Comparison of ENCODE assay signal across 16 cellular contexts in the genomic region with DNA sequence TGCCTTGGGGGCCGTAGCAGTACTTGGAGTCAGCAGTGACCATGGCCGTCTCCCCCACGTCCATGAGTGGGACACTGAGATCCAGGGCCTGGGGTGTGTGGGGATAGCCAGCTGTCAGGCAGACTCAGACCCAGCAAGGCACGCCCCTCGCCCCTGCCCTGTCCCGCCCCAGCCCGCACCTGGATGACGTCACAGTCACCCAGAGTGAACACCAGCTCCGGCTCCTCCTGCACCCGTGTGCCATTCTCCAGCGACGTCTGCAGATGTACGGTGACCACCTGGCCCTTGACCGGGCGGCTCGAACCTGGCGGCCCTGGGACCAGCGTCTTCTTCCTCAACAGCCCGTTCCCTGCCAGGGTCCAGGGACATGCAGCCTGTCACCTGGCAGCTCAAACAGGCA. TPM values are rescaled to one million over a fixed set of nuclear protein-coding genes. Genes with fewer than 3 reads are reported as not detected.
DNase-seq lines count a peak whose midpoint lies in the region; ATAC-seq, FAIRE-seq and TF ChIP-seq lines count a peak whose summit lies in the region.
"Had no signal": no experiment of that assay in that cellular context is flagged by ENCODE, and none has a peak within 500 bp of the region (broad histone marks: within the 10 kb centered on the region; RNA-seq: fewer than 3 reads in every experiment).

No MANE protein-coding gene starts in this region.

- H2BK5ac ChIP-seq in trophoblast cell (ENCODE audit: low read depth, low read length, poor library complexity): no peak overlapping the region

- H3K18ac ChIP-seq in trophoblast cell (ENCODE audit: low read length): peak overlapping the region; percentile 22

- FAIRE-seq in K562 (lab: Jason Lieb, UNC): no peak
- FAIRE-seq: H54 had no signal

- peaks cover 25% of the 10 kb centered on the region for H3K4me1 Mint-ChIP-seq in activated T-cell treated with anti-CD3 and anti-CD28 coated beads, Interleukin-2, amount 50 U/mL, for 24 hours (ENCODE audit: low read depth)
- H3K4me1 Mint-ChIP-seq in activated T-cell treated with anti-CD3 and anti-CD28 coated beads, Interleukin-2, amount 50 U/mL, for 72 hours (ENCODE audit: low read depth): peaks cover 24% of the 10 kb centered on the region
- H3K4me1 Mint-ChIP-seq in endothelial cell (ENCODE audit: unreplicated experiment): peaks cover 8% of the 10 kb centered on the region

- no peak overlapping the region for H2BK120ac ChIP-seq in trophoblast cell (ENCODE audit: insufficient read depth, low read length, poor library complexity)

- H3K9me3 ChIP-seq in K562 (replicated peaks; ENCODE audit: control insufficient read depth, insufficient read depth, low read depth, low read length) (no peaks in the 10 kb centered on the region), trophoblast cell (ENCODE audit: insufficient read depth, low read depth, low read length) (peaks cover under 1% of the 10 kb centered on the region)
- H3K9me3 ChIP-seq: BLaER1 treated with 17β-estradiol and CSF1 and Interleukin-3, amounts not matched to agents 10 nM and 100 nM had no signal

- no peak for TF ChIP-seq EP300 in K562 (IDR thresholded peaks at IDR 0.05; ENCODE audit: low read length)

- H3K79me2 ChIP-seq in K562 (ENCODE audit: control insufficient read depth, insufficient read depth, low read length): peaks cover 21% of the 10 kb centered on the region
- peaks cover 8% of the 10 kb centered on the region for H3K79me2 ChIP-seq in trophoblast cell (ENCODE audit: control insufficient read depth, insufficient read depth, low read length, poor library complexity)

- H3K79me1 ChIP-seq in trophoblast cell (ENCODE audit: low read length): peaks cover 10% of the 10 kb centered on the region

- H3K27me3 ChIP-seq in H7 (ENCODE audit: control insufficient read depth, insufficient read depth, low read length): no peaks in the 10 kb centered on the region
- H3K27me3 ChIP-seq in K562 (ENCODE audit: control insufficient read depth in 2 of 2, insufficient read depth in 2 of 2, low read length in 2 of 2): no peaks in the 10 kb centered on the region
- H3K27me3 ChIP-seq in trophoblast cell (ENCODE audit: insufficient read depth, low read length): no peaks in the 10 kb centered on the region
- H3K27me3 ChIP-seq: BLaER1 treated with 17β-estradiol and CSF1 and Interleukin-3, amounts not matched to agents 10 nM and 100 nM had no signal

- H3K9me3 Mint-ChIP-seq in activated T-cell treated with anti-CD3 and anti-CD28 coated beads, Interleukin-2, amount 50 U/mL, for 24 hours: no peaks in the 10 kb centered on the region
- no peaks in the 10 kb centered on the region for H3K9me3 Mint-ChIP-seq in activated T-cell treated with anti-CD3 and anti-CD28 coated beads, Interleukin-2, amount 50 U/mL, for 72 hours
- no peaks in the 10 kb centered on the region for H3K9me3 Mint-ChIP-seq in endothelial cell (ENCODE audit: unreplicated experiment)
- H3K9me3 Mint-ChIP-seq: CD8-positive, alpha-beta T cell; GM23338 had no signal

- H3K36me3 Mint-ChIP-seq in activated T-cell treated with anti-CD3 and anti-CD28 coated beads, Interleukin-2, amount 50 U/mL, for 24 hours (ENCODE audit: low read depth): peaks cover 70% of the 10 kb centered on the region
- H3K36me3 Mint-ChIP-seq in activated T-cell treated with anti-CD3 and anti-CD28 coated beads, Interleukin-2, amount 50 U/mL, for 72 hours (ENCODE audit: insufficient read depth in 2 of 2): peaks cover 0 to 14% of the 10 kb centered on the region in 2 donors
- H3K36me3 Mint-ChIP-seq in endothelial cell (ENCODE audit: low read depth, unreplicated experiment): peaks cover 17% of the 10 kb centered on the region

- BruUV-seq in K562 (replicated peaks; lab: Mats Ljungman, UMichigan): no TSS peak

- H3K4me3 ChIP-seq in H7 (ENCODE audit: insufficient read depth, low read depth, low read length) (no peak overlapping the region), K562 (no peak overlapping the region), trophoblast cell (ENCODE audit: low read depth, low read length) (no peak overlapping the region)
- H3K4me3 ChIP-seq: BLaER1 treated with 17β-estradiol and CSF1 and Interleukin-3, amounts not matched to agents 10 nM and 100 nM; GM23338 had no signal

- H3K4ac ChIP-seq in trophoblast cell (ENCODE audit: low read depth, low read length): no peak overlapping the region

- H3K27ac ChIP-seq in K562 (ENCODE audit: extremely low read depth, low read depth, low read length) (no peak overlapping the region), trophoblast cell (ENCODE audit: low read depth, low read length) (no peak overlapping the region)
- H3K27ac ChIP-seq: BLaER1 treated with 17β-estradiol and CSF1 and Interleukin-3, amounts not matched to agents 10 nM and 100 nM had no signal

- no peak for TF ChIP-seq RAD21 in K562 (CRISPR knock-in tag; conservative IDR thresholded peaks at IDR 0.05 in 1 of 2, IDR thresholded peaks at IDR 0.05 in 1 of 2)

- POLR2A ChIA-PET in K562 (lab: Yijun Ruan, JAX): interaction anchor here (0.5 to 1.8 kb wide), 2 partner anchors 32 to 272 kb away, joined by 3 to 4 read pairs; a partner anchor contains a TSS

- H3K36me3 ChIP-seq in H7 (replicated peaks; ENCODE audit: control insufficient read depth, insufficient read depth, low read length) (peaks cover 28% of the 10 kb centered on the region), K562 (ENCODE audit: control insufficient read depth, insufficient read depth, low read length) (peaks cover 64% of the 10 kb centered on the region), trophoblast cell (ENCODE audit: control insufficient read depth in 1 of 2, insufficient read depth in 2 of 2, low read length in 2 of 2) (peaks cover 50 to 53% of the 10 kb centered on the region in 2 experiments)

- TF ChIP-seq POLR2A in K562 (conservative IDR thresholded peaks at IDR 0.05): no peak

- intact Hi-C loops in K562 (cut with micrococcal nuclease): no loop called here

- H2BK12ac ChIP-seq in trophoblast cell (ENCODE audit: low read length): no peak overlapping the region

- H3K4me1 ChIP-seq in K562 (replicated peaks in 1 of 2; ENCODE audit: control insufficient read depth in 2 of 2, insufficient read depth in 2 of 2, low read length in 2 of 2) (peaks cover 9 to 30% of the 10 kb centered on the region in 2 experiments), trophoblast cell (ENCODE audit: control insufficient read depth in 1 of 2, insufficient read depth in 2 of 2, low read length in 2 of 2) (peaks cover 6 to 13% of the 10 kb centered on the region in 2 experiments)

- H3K27ac Mint-ChIP-seq in activated T-cell treated with anti-CD3 and anti-CD28 coated beads, Interleukin-2, amount 50 U/mL, for 24 hours: peak overlapping the region; percentile 22
- H3K27ac Mint-ChIP-seq in activated T-cell treated with anti-CD3 and anti-CD28 coated beads, Interleukin-2, amount 50 U/mL, for 72 hours: no peak overlapping the region
- H3K27ac Mint-ChIP-seq in endothelial cell (ENCODE audit: unreplicated experiment): no peak overlapping the region
- H3K27ac Mint-ChIP-seq: B cell; CD8-positive, alpha-beta T cell; GM23338 had no signal

- peaks cover 2% of the 10 kb centered on the region; the same call in 1 of the 2 replicates for H4K20me1 ChIP-seq in K562 (replicated peaks; ENCODE audit: control insufficient read depth, insufficient read depth, low read length)

- in situ Hi-C loops in K562 (cut with MboI): no loop called here

- 97% methylated on average over 16 of the region's 19 CpGs for WGBS in K562 (ENCODE audit: insufficient coverage, low coverage, missing lambda C conversion rate)
- no CpG with 5 or more reads among the region's 19 CpGs for WGBS in trophoblast cell (ENCODE audit: extremely low coverage, insufficient coverage, insufficient read length)

- H4K12ac ChIP-seq in trophoblast cell (ENCODE audit: low read depth, low read length): no peak overlapping the region

- no peaks in the 10 kb centered on the region for H3K9me1 ChIP-seq in K562 (ENCODE audit: control insufficient read depth, insufficient read depth, low read length)

- no peak overlapping the region for H2AK5ac ChIP-seq in trophoblast cell (ENCODE audit: low read length)

- H3K9ac ChIP-seq in K562 (ENCODE audit: insufficient read depth in 1 of 2, low read depth in 2 of 2, low read length in 2 of 2): peak overlapping the region in 1 of 2 experiments; percentile 48; a peak in 2 of 4 replicates
- no peak overlapping the region for H3K9ac ChIP-seq in trophoblast cell (ENCODE audit: low read length)

- no peak for DNase-seq in activated T-cell treated with anti-CD3 and anti-CD28 coated beads, Interleukin-2, amount 50 U/mL, for 24 hours
- DNase-seq in activated T-cell treated with anti-CD3 and anti-CD28 coated beads, Interleukin-2, amount 50 U/mL, for 72 hours: no peak
- peak; percentile 37 for DNase-seq in H7
- peak in 1 of 4 experiments; percentile 7 for DNase-seq in K562 (ENCODE audit: extremely low read depth in 1 of 4, low spot score in 3 of 4)
- DNase-seq in trophoblast cell: no peak
- no peak for DNase-seq in endothelial cell (ENCODE audit: low spot score)
- no peak for DNase-seq in NCI-H748 treated with DMSO at 0.1 percent for 48 hours (lab: John Stamatoyannopoulos, UW)
- DNase-seq: Calu3; CD8-positive, alpha-beta T cell; DMS79 treated with DMSO at 0.1 percent for 48 hours; GF-D8 had no signal

- H3K4me2 ChIP-seq in K562 (ENCODE audit: insufficient read depth, low read length) (no peak overlapping the region), trophoblast cell (ENCODE audit: low read length) (no peak overlapping the region)
- H3K4me2 ChIP-seq: BLaER1 treated with 17β-estradiol and CSF1 and Interleukin-3, amounts not matched to agents 10 nM and 100 nM; GM23338 had no signal

- no peak overlapping the region for H3K23ac ChIP-seq in trophoblast cell (ENCODE audit: low read length)

- H3K27me3 Mint-ChIP-seq in activated T-cell treated with anti-CD3 and anti-CD28 coated beads, Interleukin-2, amount 50 U/mL, for 24 hours: no peaks in the 10 kb centered on the region
- H3K27me3 Mint-ChIP-seq in activated T-cell treated with anti-CD3 and anti-CD28 coated beads, Interleukin-2, amount 50 U/mL, for 72 hours (ENCODE audit: low read depth): no peaks in the 10 kb centered on the region
- H3K27me3 Mint-ChIP-seq in endothelial cell (ENCODE audit: unreplicated experiment): peaks cover 7% of the 10 kb centered on the region
- H3K27me3 Mint-ChIP-seq: B cell had no signal

- H4K8ac ChIP-seq in trophoblast cell (ENCODE audit: low read depth, low read length): no peak overlapping the region

- no peak overlapping the region for H3K4me3 Mint-ChIP-seq in activated T-cell treated with anti-CD3 and anti-CD28 coated beads, Interleukin-2, amount 50 U/mL, for 24 hours
- H3K4me3 Mint-ChIP-seq in activated T-cell treated with anti-CD3 and anti-CD28 coated beads, Interleukin-2, amount 50 U/mL, for 72 hours: no peak overlapping the region
- no peak overlapping the region for H3K4me3 Mint-ChIP-seq in endothelial cell (ENCODE audit: unreplicated experiment)
- H3K4me3 Mint-ChIP-seq: B cell; CD8-positive, alpha-beta T cell; GM23338 had no signal

- no peak overlapping the region for H3K14ac ChIP-seq in trophoblast cell (ENCODE audit: low read length)

- H4K91ac ChIP-seq in trophoblast cell (ENCODE audit: low read depth, low read length): no peak overlapping the region

- CTCF ChIA-PET in K562 (lab: Yijun Ruan, JAX; ENCODE audit: low intra/inter-chr PET ratio): no interaction called here

- no peak for ATAC-seq in activated T-cell treated with anti-CD3 and anti-CD28 coated beads, Interleukin-2, amount 50 U/mL, for 72 hours (replicated peaks in 1 of 2)
- ATAC-seq in K562: no peak
- ATAC-seq: CD8-positive, alpha-beta T cell; GM23338; HCT116 had no signal

- TF ChIP-seq CTCF in K562 (IDR thresholded peaks at IDR 0.05 in 2 of 3, conservative IDR thresholded peaks at IDR 0.05 in 1 of 3; ENCODE audit: insufficient read depth in 2 of 3, low read depth in 1 of 3, low read length in 3 of 3) (no peak), endothelial cell (IDR thresholded peaks at IDR 0.05; ENCODE audit: unreplicated experiment) (no peak)

- H2AFZ ChIP-seq in K562 (ENCODE audit: low read depth, low read length) (no peak overlapping the region), trophoblast cell (ENCODE audit: insufficient read depth, low read length, poor library complexity) (no peak overlapping the region)
- H2AFZ ChIP-seq: GM23338 had no signal

RNA-seq across cellular contexts. Expression of a gene that starts 4.0 kb away (rescaled TPM):
- total RNA-seq in activated T-cell treated with anti-CD3 and anti-CD28 coated beads, Interleukin-2, amount 50 U/mL, for 72 hours: 100 to 1,000 TPM; 223 to 239 TPM
- total RNA-seq in H7 (2014; rRNA removed; shearing (Covaris generic)): 446 and 481 TPM in 2 replicates
- 26.1 and 86.1 TPM in 2 replicates for total RNA-seq in K562 (2011; cell fraction: chromatin; rRNA removed; ENCODE audit: low replicate concordance)
- total RNA-seq in K562 (2011; cell fraction: nucleolus; rRNA removed): 93.6 and 114 TPM in 2 replicates
- total RNA-seq in K562 (2011; cell fraction: nucleoplasm; rRNA removed): 59.8 and 63.9 TPM in 2 replicates
- total RNA-seq in K562 (2014; rRNA removed): 234 and 260 TPM in 2 replicates
- total RNA-seq in K562 (2014; rRNA removed; fragmentation: Illumina TruSeq; extraction: Trizol): 16.0 and 21.8 TPM in 2 replicates
- total RNA-seq in K562 (2015; rRNA removed; fragmentation: Illumina TruSeq; extraction: Trizol): 104 and 106 TPM in 2 replicates
- 228 and 236 TPM in 2 replicates for total RNA-seq in K562 (2021)
- 116 and 176 TPM in 2 replicates for polyA plus RNA-seq in K562 (2011; rRNA removed)
- 199 and 396 TPM in 2 replicates for polyA plus RNA-seq in K562 (2011; cell fraction: cytosol; rRNA removed)
- 128 and 178 TPM in 2 replicates for polyA plus RNA-seq in K562 (2011; cell fraction: nucleus; rRNA removed)
- polyA plus RNA-seq in K562 (2012): 173 and 302 TPM in 2 replicates
- 62.5 and 201 TPM in 2 replicates for polyA plus RNA-seq in K562 (2014; fragmentation: Illumina TruSeq; extraction: Trizol)
- 1 to 10 TPM in 1 of 2 experiments, under 1 TPM in 1; 0.46 to 1.0 TPM for polyA plus RNA-seq in K562 (2014; fragmentation: Nextera tagmentation; extraction: Ambion mirVana)
- polyA plus RNA-seq in K562 (2014; rRNA removed): 168 and 203 TPM in 2 replicates
- polyA minus RNA-seq in K562 (2011; rRNA and poly(A)+ RNA removed): 28.0 and 49.7 TPM in 2 replicates
- polyA minus RNA-seq in K562 (2011; cell fraction: cytosol; rRNA and poly(A)+ RNA removed): 138 and 159 TPM in 2 replicates
- polyA minus RNA-seq in K562 (2011; cell fraction: nucleus; rRNA and poly(A)+ RNA removed): 35.5 and 49.0 TPM in 2 replicates
- 152 and 154 TPM in 2 replicates for polyA plus RNA-seq in trophoblast cell (2013)
- total RNA-seq in endothelial cell (ENCODE audit: unreplicated experiment): 229 TPM

RNA-seq across cellular contexts. Expression of a gene that starts 17.5 kb away (rescaled TPM):
- total RNA-seq in activated T-cell treated with anti-CD3 and anti-CD28 coated beads, Interleukin-2, amount 50 U/mL, for 72 hours: 10 to 100 TPM; 25.9 to 32.3 TPM
- total RNA-seq in H7 (2014; rRNA removed; shearing (Covaris generic)): 16.4 and 17.0 TPM in 2 replicates
- total RNA-seq in K562 (2011; cell fraction: chromatin; rRNA removed; ENCODE audit: low replicate concordance): 26.9 and 68.3 TPM in 2 replicates
- total RNA-seq in K562 (2011; cell fraction: nucleolus; rRNA removed): 36.6 and 44.4 TPM in 2 replicates
- total RNA-seq in K562 (2011; cell fraction: nucleoplasm; rRNA removed): 26.0 and 26.8 TPM in 2 replicates
- total RNA-seq in K562 (2014; rRNA removed) (12.9 and 16.3 TPM in 2 replicates), K562 (2014; rRNA removed; fragmentation: Illumina TruSeq; extraction: Trizol) (2.8 and 3.2 TPM in 2 replicates), K562 (2015; rRNA removed; fragmentation: Illumina TruSeq; extraction: Trizol) (5.4 and 6.0 TPM in 2 replicates), K562 (2021) (22.1 and 22.5 TPM in 2 replicates), endothelial cell (ENCODE audit: unreplicated experiment) (11.0 TPM)
- polyA plus RNA-seq in K562 (2011; rRNA removed) (4.0 and 9.2 TPM in 2 replicates), K562 (2014; fragmentation: Illumina TruSeq; extraction: Trizol) (4.1 and 9.6 TPM in 2 replicates), K562 (2014; fragmentation: Nextera tagmentation; extraction: Ambion mirVana) (under 1 TPM; 0.24 to 0.45 TPM), K562 (2014; rRNA removed) (9.0 and 13.2 TPM in 2 replicates)
- polyA plus RNA-seq in K562 (2011; cell fraction: cytosol; rRNA removed): 4.9 and 11.1 TPM in 2 replicates
- polyA plus RNA-seq in K562 (2011; cell fraction: nucleus; rRNA removed): 14.6 and 22.8 TPM in 2 replicates
- 12.3 and 14.0 TPM in 2 replicates for polyA plus RNA-seq in K562 (2012)
- polyA minus RNA-seq in K562 (2011; rRNA and poly(A)+ RNA removed): 2.8 and 4.1 TPM in 2 replicates
- 7.6 and 14.9 TPM in 2 replicates for polyA minus RNA-seq in K562 (2011; cell fraction: cytosol; rRNA and poly(A)+ RNA removed)
- polyA minus RNA-seq in K562 (2011; cell fraction: nucleus; rRNA and poly(A)+ RNA removed): 7.0 and 10.7 TPM in 2 replicates
- 26.7 and 26.8 TPM in 2 replicates for polyA plus RNA-seq in trophoblast cell (2013)

RNA-seq across cellular contexts. Expression of a gene that starts 18.3 kb away (rescaled TPM):
- 100 to 1,000 TPM; 127 to 139 TPM for total RNA-seq in activated T-cell treated with anti-CD3 and anti-CD28 coated beads, Interleukin-2, amount 50 U/mL, for 72 hours
- total RNA-seq in H7 (2014; rRNA removed; shearing (Covaris generic)): 190 and 202 TPM in 2 replicates
- 91.9 and 173 TPM in 2 replicates for total RNA-seq in K562 (2011; cell fraction: chromatin; rRNA removed; ENCODE audit: low replicate concordance)
- total RNA-seq in K562 (2011; cell fraction: nucleolus; rRNA removed): 110 and 120 TPM in 2 replicates
- total RNA-seq in K562 (2011; cell fraction: nucleoplasm; rRNA removed): 109 and 127 TPM in 2 replicates
- 133 and 147 TPM in 2 replicates for total RNA-seq in K562 (2014; rRNA removed)
- total RNA-seq in K562 (2014; rRNA removed; fragmentation: Illumina TruSeq; extraction: Trizol): 48.7 and 66.2 TPM in 2 replicates
- 80.5 and 83.3 TPM in 2 replicates for total RNA-seq in K562 (2015; rRNA removed; fragmentation: Illumina TruSeq; extraction: Trizol)
- total RNA-seq in K562 (2021): 114 and 118 TPM in 2 replicates
- 159 and 217 TPM in 2 replicates for polyA plus RNA-seq in K562 (2011; rRNA removed)
- 242 and 309 TPM in 2 replicates for polyA plus RNA-seq in K562 (2011; cell fraction: cytosol; rRNA removed)
- 149 and 198 TPM in 2 replicates for polyA plus RNA-seq in K562 (2011; cell fraction: nucleus; rRNA removed)
- polyA plus RNA-seq in K562 (2012): 146 and 182 TPM in 2 replicates
- polyA plus RNA-seq in K562 (2014; fragmentation: Illumina TruSeq; extraction: Trizol): 191 and 210 TPM in 2 replicates
- 10 to 100 TPM; 21.9 to 41.3 TPM for polyA plus RNA-seq in K562 (2014; fragmentation: Nextera tagmentation; extraction: Ambion mirVana)
- polyA plus RNA-seq in K562 (2014; rRNA removed): 153 and 177 TPM in 2 replicates
- 64.2 and 93.8 TPM in 2 replicates for polyA minus RNA-seq in K562 (2011; rRNA and poly(A)+ RNA removed)
- 88.9 and 91.1 TPM in 2 replicates for polyA minus RNA-seq in K562 (2011; cell fraction: cytosol; rRNA and poly(A)+ RNA removed)
- polyA minus RNA-seq in K562 (2011; cell fraction: nucleus; rRNA and poly(A)+ RNA removed): 27.5 and 34.8 TPM in 2 replicates
- polyA plus RNA-seq in trophoblast cell (2013): 112 and 120 TPM in 2 replicates
- 105 TPM for total RNA-seq in endothelial cell (ENCODE audit: unreplicated experiment)

RNA-seq across cellular contexts. Expression of a gene that starts 32.3 kb away (rescaled TPM):
- total RNA-seq in activated T-cell treated with anti-CD3 and anti-CD28 coated beads, Interleukin-2, amount 50 U/mL, for 72 hours: 1,000 to 10,000 TPM; 1,602 TPM
- 1,268 and 1,295 TPM in 2 replicates for total RNA-seq in H7 (2014; rRNA removed; shearing (Covaris generic))
- 157 and 351 TPM in 2 replicates for total RNA-seq in K562 (2011; cell fraction: chromatin; rRNA removed; ENCODE audit: low replicate concordance)
- total RNA-seq in K562 (2011; cell fraction: nucleolus; rRNA removed): 427 and 474 TPM in 2 replicates
- 616 and 1,019 TPM in 2 replicates for total RNA-seq in K562 (2011; cell fraction: nucleoplasm; rRNA removed)
- total RNA-seq in K562 (2014; rRNA removed) (1,110 and 1,524 TPM in 2 replicates), K562 (2014; rRNA removed; fragmentation: Illumina TruSeq; extraction: Trizol) (1,512 and 1,662 TPM in 2 replicates), K562 (2015; rRNA removed; fragmentation: Illumina TruSeq; extraction: Trizol) (1,433 and 1,470 TPM in 2 replicates), K562 (2021) (2,028 and 2,215 TPM in 2 replicates), endothelial cell (ENCODE audit: unreplicated experiment) (1,465 TPM)
- polyA plus RNA-seq in K562 (2011; rRNA removed) (1,733 and 2,197 TPM in 2 replicates), K562 (2014; fragmentation: Illumina TruSeq; extraction: Trizol) (2,671 and 2,751 TPM in 2 replicates), K562 (2014; fragmentation: Nextera tagmentation; extraction: Ambion mirVana) (1,000 to 10,000 TPM; 2,213 to 2,563 TPM), K562 (2014; rRNA removed) (1,690 and 2,247 TPM in 2 replicates)
- 4,493 and 4,718 TPM in 2 replicates for polyA plus RNA-seq in K562 (2011; cell fraction: cytosol; rRNA removed)
- 1,163 and 1,235 TPM in 2 replicates for polyA plus RNA-seq in K562 (2011; cell fraction: nucleus; rRNA removed)
- polyA plus RNA-seq in K562 (2012): 2,878 and 4,513 TPM in 2 replicates
- 1,555 and 1,880 TPM in 2 replicates for polyA minus RNA-seq in K562 (2011; rRNA and poly(A)+ RNA removed)
- polyA minus RNA-seq in K562 (2011; cell fraction: cytosol; rRNA and poly(A)+ RNA removed): 757 and 815 TPM in 2 replicates
- polyA minus RNA-seq in K562 (2011; cell fraction: nucleus; rRNA and poly(A)+ RNA removed): 165 and 281 TPM in 2 replicates
- polyA plus RNA-seq in trophoblast cell (2013): 1,411 and 1,415 TPM in 2 replicates

RNA-seq across cellular contexts. Expression of a gene that starts 49.2 kb away (rescaled TPM):
- 10 to 100 TPM; 46.2 to 59.5 TPM for total RNA-seq in activated T-cell treated with anti-CD3 and anti-CD28 coated beads, Interleukin-2, amount 50 U/mL, for 72 hours
- total RNA-seq in H7 (2014; rRNA removed; shearing (Covaris generic)): 117 TPM in 2 replicates
- total RNA-seq in K562 (2011; cell fraction: chromatin; rRNA removed; ENCODE audit: low replicate concordance): 18.7 and 60.0 TPM in 2 replicates
- 56.3 and 62.2 TPM in 2 replicates for total RNA-seq in K562 (2011; cell fraction: nucleolus; rRNA removed)
- total RNA-seq in K562 (2011; cell fraction: nucleoplasm; rRNA removed): 43.5 and 57.0 TPM in 2 replicates
- total RNA-seq in K562 (2014; rRNA removed): 118 and 136 TPM in 2 replicates
- 4.8 and 7.2 TPM in 2 replicates for total RNA-seq in K562 (2014; rRNA removed; fragmentation: Illumina TruSeq; extraction: Trizol)
- 17.4 and 17.7 TPM in 2 replicates for total RNA-seq in K562 (2015; rRNA removed; fragmentation: Illumina TruSeq; extraction: Trizol)
- total RNA-seq in K562 (2021): 78.5 and 87.0 TPM in 2 replicates
- polyA plus RNA-seq in K562 (2011; rRNA removed): 13.8 and 19.2 TPM in 2 replicates
- polyA plus RNA-seq in K562 (2011; cell fraction: cytosol; rRNA removed): 34.7 and 78.2 TPM in 2 replicates
- polyA plus RNA-seq in K562 (2011; cell fraction: nucleus; rRNA removed): 180 and 217 TPM in 2 replicates
- polyA plus RNA-seq in K562 (2012): 58.6 and 65.4 TPM in 2 replicates
- 5.7 and 8.4 TPM in 2 replicates for polyA plus RNA-seq in K562 (2014; fragmentation: Illumina TruSeq; extraction: Trizol)
- polyA plus RNA-seq in K562 (2014; fragmentation: Nextera tagmentation; extraction: Ambion mirVana): 1 to 10 TPM; 1.9 to 4.7 TPM
- polyA plus RNA-seq in K562 (2014; rRNA removed): 102 and 115 TPM in 2 replicates
- 1.2 and 1.4 TPM in 2 replicates for polyA minus RNA-seq in K562 (2011; rRNA and poly(A)+ RNA removed)
- polyA minus RNA-seq in K562 (2011; cell fraction: cytosol; rRNA and poly(A)+ RNA removed): 11.4 and 17.5 TPM in 2 replicates
- 9.3 and 9.8 TPM in 2 replicates for polyA minus RNA-seq in K562 (2011; cell fraction: nucleus; rRNA and poly(A)+ RNA removed)
- polyA plus RNA-seq in trophoblast cell (2013): 64.9 and 69.3 TPM in 2 replicates
- total RNA-seq in endothelial cell (ENCODE audit: unreplicated experiment): 88.8 TPM
